Comparison of ENCODE assay signal across 2 cellular contexts in the genomic region with DNA sequence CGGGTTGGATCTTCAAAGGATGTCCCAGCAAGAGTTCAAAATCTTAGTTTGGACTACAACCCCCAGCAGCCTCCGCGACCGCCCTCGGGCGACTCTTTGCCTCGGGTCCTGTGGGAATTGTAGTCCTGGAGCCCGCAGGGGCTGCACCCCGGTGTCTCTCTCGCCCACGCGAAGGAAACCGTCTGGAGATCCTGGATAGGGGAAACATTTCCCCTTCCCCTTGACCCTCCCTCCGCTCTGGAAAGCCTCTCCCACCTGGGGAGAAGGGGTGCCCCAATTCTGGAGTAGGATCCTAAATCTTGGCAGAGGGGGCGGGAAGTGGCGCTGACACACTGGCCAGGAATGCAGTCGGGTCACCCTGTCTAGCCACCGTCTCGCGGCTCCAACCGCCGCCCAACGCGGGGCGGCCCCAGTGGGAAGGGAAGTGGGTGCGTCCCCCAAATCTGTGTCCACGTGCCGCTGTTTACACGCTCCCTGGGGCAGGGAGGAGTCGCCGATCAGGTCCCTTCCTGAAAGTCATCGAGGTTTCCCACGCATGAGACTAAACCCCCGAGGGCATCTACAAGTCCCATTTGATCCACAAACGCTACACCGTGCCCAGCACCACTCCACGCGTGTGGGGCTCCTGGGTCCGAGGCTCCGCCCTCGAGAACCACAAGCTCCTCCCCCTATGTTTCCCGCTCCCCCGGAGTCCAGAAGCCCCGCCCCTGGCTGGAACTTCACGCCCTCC.
A peak's percentile ranks its signal among the peaks of the same experiment; 100 is the strongest.
TF ChIP-seq lines count a peak whose summit lies in the region.

No MANE protein-coding gene starts in this region.

TF ChIP-seq in HCT116, 20 proteins besides CTCF, POLR2A, EP300 and RAD21:
- TF ChIP-seq SRF (IDR thresholded peaks at IDR 0.05; ENCODE audit: low read depth) = no peak
- TF ChIP-seq FOSL1 (IDR thresholded peaks at IDR 0.05; ENCODE audit: low read depth) = peak; percentile 89
- peak; percentile 77 for TF ChIP-seq JUND (IDR thresholded peaks at IDR 0.05)
- TF ChIP-seq, protein P1, sequence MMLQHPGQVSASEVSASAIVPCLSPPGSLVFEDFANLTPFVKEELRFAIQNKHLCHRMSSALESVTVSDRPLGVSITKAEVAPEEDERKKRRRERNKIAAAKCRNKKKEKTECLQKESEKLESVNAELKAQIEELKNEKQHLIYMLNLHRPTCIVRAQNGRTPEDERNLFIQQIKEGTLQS (IDR thresholded peaks at IDR 0.05) = no peak
- TF ChIP-seq EGR1 (IDR thresholded peaks at IDR 0.05; ENCODE audit: low read depth) = peak; percentile 93
- no peak for TF ChIP-seq SIN3A (IDR thresholded peaks at IDR 0.05; ENCODE audit: low read depth)
- peak; percentile 34 for TF ChIP-seq YY1 (IDR thresholded peaks at IDR 0.05; ENCODE audit: extremely low read depth, insufficient replicate concordance, low read depth, low read length)
TF ChIP-seq in HCT116: peak in this region for 4.

TF ChIP-seq in SK-N-SH, 30 proteins besides CTCF, POLR2A, EP300 and RAD21:
- no peak for TF ChIP-seq SMC3 (IDR thresholded peaks at IDR 0.05; ENCODE audit: low read depth, low read length)
- peak; percentile 52; the same call in 1 of the 2 replicates for TF ChIP-seq JUND (IDR thresholded peaks at IDR 0.05)
- peak; percentile 63; the same call in 1 of the 2 replicates for TF ChIP-seq SIN3A (IDR thresholded peaks at IDR 0.05; ENCODE audit: borderline replicate concordance, low read depth, low read length)
- 0 out of 2 replicates have a peak, but pooled peaks have one; percentile 21 for TF ChIP-seq NFIC (IDR thresholded peaks at IDR 0.05; ENCODE audit: borderline replicate concordance)
- TF ChIP-seq YY1 (IDR thresholded peaks at IDR 0.05; ENCODE audit: low read depth) = peak; percentile 47; the same call in 1 of the 2 replicates
- TF ChIP-seq GATA2 (CRISPR knock-in tag; IDR thresholded peaks at IDR 0.05) = no peak
- TF ChIP-seq FOSL2 (IDR thresholded peaks at IDR 0.05; ENCODE audit: borderline replicate concordance, low read depth) = peak; percentile 39; the same call in 1 of the 2 replicates
- peak; percentile 88 for TF ChIP-seq MXI1 (IDR thresholded peaks at IDR 0.05; ENCODE audit: low read depth, low read length)
